Comparison of ENCODE assay signal across 28 cellular contexts in genomic region chr6:170285482-170285881, GRCh38. TPM values are rescaled to one million over a fixed set of nuclear protein-coding genes. Genes with fewer than 3 reads are reported as not detected.
A peak's percentile ranks its signal among the peaks of the same experiment; 100 is the strongest.
DNase-seq lines count a peak whose midpoint lies in the region; ATAC-seq and TF ChIP-seq lines count a peak whose summit lies in the region.
"Had no signal": no experiment of that assay in that cellular context is flagged by ENCODE, and none has a peak within 500 bp of the region (broad histone marks: within the 10 kb centered on the region; RNA-seq: fewer than 3 reads in every experiment).

No MANE protein-coding gene starts in this region.

- intact Hi-C loops in natural killer cell (cut with micrococcal nuclease) = no loop called here
- intact Hi-C loops in upper lobe of right lung (cut with DNase I) = no loop called here

- TF ChIP-seq CTCF in natural killer cell (IDR thresholded peaks at IDR 0.05) (no peak), nephron progenitor cell (IDR thresholded peaks at IDR 0.05) (no peak), upper lobe of right lung (IDR thresholded peaks at IDR 0.05) (no peak)

- no peak for ATAC-seq in natural killer cell
- ATAC-seq in natural killer cell treated with Interleukin-12 subunit alpha and Interleukin-12 subunit beta and Interleukin-15 and Interleukin-18, amount 100 ng/mL, for 72 hours = no peak
- ATAC-seq in upper lobe of right lung = no peak
- ATAC-seq in GM18519 (IDR thresholded peaks at IDR 0.05; ENCODE audit: low FRiP score, unreplicated experiment) = no peak
- ATAC-seq: activated T-cell treated with anti-CD3 and anti-CD28 coated beads, Interleukin-2, amount 50 U/mL, for 72 hours; PC-3 had no signal

- H3K4me3 ChIP-seq in upper lobe of right lung (no peak overlapping the region), GM23248 (no peak overlapping the region), H7 (ENCODE audit: insufficient read depth, low read depth, low read length) (no peak overlapping the region)
- H3K4me3 ChIP-seq: breast epithelium, vagina had no signal

- H3K4me1 Mint-ChIP-seq in natural killer cell = peaks cover 20 to 29% of the 10 kb centered on the region in 2 donors
- peaks cover 16% of the 10 kb centered on the region in 2 donors for H3K4me1 Mint-ChIP-seq in natural killer cell treated with Interleukin-12 subunit alpha and Interleukin-12 subunit beta and Interleukin-15 and Interleukin-18, amount 100 ng/mL, for 72 hours (ENCODE audit: low read depth in 2 of 2)
- peaks cover 58% of the 10 kb centered on the region for H3K4me1 Mint-ChIP-seq in nephron progenitor cell

- H3K9ac ChIP-seq in GM23248 = no peak overlapping the region
- H3K9ac ChIP-seq: KMS-11 had no signal

- H3K27ac Mint-ChIP-seq in natural killer cell (no peak overlapping the region), nephron progenitor cell (no peak overlapping the region)
- no peak overlapping the region for H3K27ac Mint-ChIP-seq in natural killer cell treated with Interleukin-12 subunit alpha and Interleukin-12 subunit beta and Interleukin-15 and Interleukin-18, amount 100 ng/mL, for 72 hours
- H3K27ac Mint-ChIP-seq: activated CD4-positive, alpha-beta T cell treated with anti-CD3 and anti-CD28 coated beads, Interleukin-2, amount 10 ng/mL, durations not matched to agents 7 days and 5 days; activated naive CD4-positive, alpha-beta T cell treated with anti-CD3 and anti-CD28 coated beads for 36 hours; activated T-cell treated with anti-CD3 and anti-CD28 coated beads, Interleukin-2, amount 50 U/mL, for 72 hours; memory B cell had no signal

- H3K4me1 ChIP-seq in upper lobe of right lung (peaks cover 31% of the 10 kb centered on the region), GM23248 (ENCODE audit: insufficient read depth) (no peaks in the 10 kb centered on the region)

- H3K27me3 Mint-ChIP-seq in natural killer cell (ENCODE audit: low read depth in 2 of 2) = peaks cover 20 to 51% of the 10 kb centered on the region in 2 donors
- H3K27me3 Mint-ChIP-seq in natural killer cell treated with Interleukin-12 subunit alpha and Interleukin-12 subunit beta and Interleukin-15 and Interleukin-18, amount 100 ng/mL, for 72 hours = peaks cover 23 to 35% of the 10 kb centered on the region in 2 donors
- H3K27me3 Mint-ChIP-seq in nephron progenitor cell (ENCODE audit: low read depth, poor library complexity) = peaks cover 25% of the 10 kb centered on the region

- H2AFZ ChIP-seq in GM23248 = no peak overlapping the region

- DNase-seq in natural killer cell = peak; percentile 13
- DNase-seq in natural killer cell treated with Interleukin-12 subunit alpha and Interleukin-12 subunit beta and Interleukin-15 and Interleukin-18, amount 100 ng/mL, for 72 hours (ENCODE audit: low spot score) = no peak
- no peak for DNase-seq in nephron progenitor cell
- DNase-seq in upper lobe of right lung = peak; percentile 34
- no peak for DNase-seq in GM23248
- DNase-seq in H7 = no peak
- DNase-seq: activated CD4-positive, alpha-beta T cell treated with anti-CD3 and anti-CD28 coated beads, Interleukin-2, amount 10 ng/mL, durations not matched to agents 7 days and 5 days; activated naive CD4-positive, alpha-beta T cell treated with anti-CD3 and anti-CD28 coated beads for 36 hours; activated T-cell treated with anti-CD3 and anti-CD28 coated beads, Interleukin-2, amount 50 U/mL, for 72 hours; amniotic stem cell; Calu3; effector memory CD4-positive, alpha-beta T cell; foreskin fibroblast; MM.1S; NCI-H146; NCI-H510A treated with DMSO at 0.1 percent for 48 hours; PC-3; SIG-M5; stimulated activated CD4-positive, alpha-beta T cell treated with anti-CD3 and anti-CD28 coated beads, Interleukin-2, amount 100 ng/mL, for 48 hours; SW 1271 had no signal

- no peaks in the 10 kb centered on the region for H4K20me1 ChIP-seq in GM23248 (ENCODE audit: insufficient read depth)

- peaks cover 8% of the 10 kb centered on the region for H3K36me3 Mint-ChIP-seq in natural killer cell
- H3K36me3 Mint-ChIP-seq in natural killer cell treated with Interleukin-12 subunit alpha and Interleukin-12 subunit beta and Interleukin-15 and Interleukin-18, amount 100 ng/mL, for 72 hours = peaks cover 4% of the 10 kb centered on the region
- peaks cover 59% of the 10 kb centered on the region for H3K36me3 Mint-ChIP-seq in nephron progenitor cell (ENCODE audit: low read depth)
- H3K36me3 Mint-ChIP-seq: memory B cell had no signal

- H3K9me2 ChIP-seq in GM23248 (ENCODE audit: insufficient read depth) = no peaks in the 10 kb centered on the region

- no peaks in the 10 kb centered on the region for H3K79me2 ChIP-seq in GM23248 (ENCODE audit: insufficient read depth)

- H3K9me3 Mint-ChIP-seq in natural killer cell = no peaks in the 10 kb centered on the region
- H3K9me3 Mint-ChIP-seq in natural killer cell treated with Interleukin-12 subunit alpha and Interleukin-12 subunit beta and Interleukin-15 and Interleukin-18, amount 100 ng/mL, for 72 hours = no peaks in the 10 kb centered on the region
- no peaks in the 10 kb centered on the region for H3K9me3 Mint-ChIP-seq in nephron progenitor cell
- H3K9me3 Mint-ChIP-seq: activated CD4-positive, alpha-beta T cell treated with anti-CD3 and anti-CD28 coated beads, Interleukin-2, amount 10 ng/mL, durations not matched to agents 7 days and 5 days; activated naive CD4-positive, alpha-beta T cell treated with anti-CD3 and anti-CD28 coated beads for 36 hours; activated T-cell treated with anti-CD3 and anti-CD28 coated beads, Interleukin-2, amount 50 U/mL, for 72 hours; memory B cell had no signal

- peaks cover 32% of the 10 kb centered on the region for H3K27me3 ChIP-seq in upper lobe of right lung
- H3K27me3 ChIP-seq in GM23248 (replicated peaks; ENCODE audit: insufficient read depth) = 0 out of 2 replicates have a peak, but pooled peaks cover 3% of the 10 kb centered on the region
- peaks cover 46% of the 10 kb centered on the region for H3K27me3 ChIP-seq in H7 (ENCODE audit: control insufficient read depth, insufficient read depth, low read length)
- H3K27me3 ChIP-seq: breast epithelium, vagina had no signal

- 94 to 95% methylated on average over 5 of the region's 5 CpGs for WGBS in GM23248 (ENCODE audit: low coverage in 1 of 2, low lambda C conversion rate in 2 of 2, missing lambda C conversion rate in 2 of 2), 2 experiments

- H3K4me3 Mint-ChIP-seq in natural killer cell (no peak overlapping the region), nephron progenitor cell (peak overlapping the region; percentile 35)
- H3K4me3 Mint-ChIP-seq in natural killer cell treated with Interleukin-12 subunit alpha and Interleukin-12 subunit beta and Interleukin-15 and Interleukin-18, amount 100 ng/mL, for 72 hours = no peak overlapping the region
- H3K4me3 Mint-ChIP-seq: activated CD4-positive, alpha-beta T cell treated with anti-CD3 and anti-CD28 coated beads, Interleukin-2, amount 10 ng/mL, durations not matched to agents 7 days and 5 days; activated naive CD4-positive, alpha-beta T cell treated with anti-CD3 and anti-CD28 coated beads for 36 hours; activated T-cell treated with anti-CD3 and anti-CD28 coated beads, Interleukin-2, amount 50 U/mL, for 72 hours; memory B cell had no signal

- H3K27ac ChIP-seq in cingulate gyrus (ENCODE audit: low read depth, low read length) (peak overlapping the region; percentile 47), upper lobe of right lung (no peak overlapping the region), GM23248 (no peak overlapping the region)
- H3K27ac ChIP-seq: breast epithelium, C4-2B, KMS-11 had no signal

- H3K4me2 ChIP-seq in GM23248 (ENCODE audit: unreplicated experiment) = no peak overlapping the region
- H3K4me2 ChIP-seq: KMS-11 had no signal

- H3K36me3 ChIP-seq in upper lobe of right lung (peaks cover 26% of the 10 kb centered on the region), GM23248 (ENCODE audit: low read depth) (no peaks in the 10 kb centered on the region), H7 (replicated peaks; ENCODE audit: control insufficient read depth, insufficient read depth, low read length) (no peaks in the 10 kb centered on the region; the same call in 1 of the 2 replicates)
- H3K36me3 ChIP-seq: breast epithelium had no signal

- in situ Hi-C loops in GM23248 (cut with MboI) = no loop called here

- H3F3A ChIP-seq in GM23248 (ENCODE audit: insufficient read depth) = no peaks in the 10 kb centered on the region

- H3K9me3 ChIP-seq in upper lobe of right lung = no peaks in the 10 kb centered on the region
- no peaks in the 10 kb centered on the region for H3K9me3 ChIP-seq in GM23248 (ENCODE audit: low read depth)
- H3K9me3 ChIP-seq: breast epithelium, heart left ventricle, vagina had no signal

RNA-seq across cellular contexts. Expression of gene DLL1, which starts 5.4 kb away (rescaled TPM):
- total RNA-seq in natural killer cell (10 to 100 TPM in 1 of 3 donors, 1 to 10 TPM in 2; 4.3 to 16.9 (median 6.0) TPM), upper lobe of right lung (14.6 TPM)
- total RNA-seq in natural killer cell treated with Interleukin-12 subunit alpha and Interleukin-12 subunit beta and Interleukin-15 and Interleukin-18, amount 100 ng/mL, for 72 hours = under 1 TPM; 0.12 to 0.61 TPM
- 0.38 and 0.86 TPM in 2 replicates for total RNA-seq in GM23248 (2014; rRNA removed; shearing (Covaris generic))
- 0.30 and 0.68 TPM in 2 replicates for polyA plus RNA-seq in GM23248 (2016; fragmentation: Nextera tagmentation; extraction: Ambion mirVana)
- total RNA-seq in H7 (2014; rRNA removed; shearing (Covaris generic)) = 3.4 and 7.3 TPM in 2 replicates

RNA-seq across cellular contexts. Expression of gene FAM120B, which starts 21.1 kb away (rescaled TPM):
- total RNA-seq in natural killer cell = 10 to 100 TPM; 37.8 to 55.6 (median 39.9) TPM
- 10 to 100 TPM; 19.9 to 28.0 TPM for total RNA-seq in natural killer cell treated with Interleukin-12 subunit alpha and Interleukin-12 subunit beta and Interleukin-15 and Interleukin-18, amount 100 ng/mL, for 72 hours
- 26.1 TPM for total RNA-seq in upper lobe of right lung
- total RNA-seq in GM23248 (2014; rRNA removed; shearing (Covaris generic)) = 12.0 and 17.1 TPM in 2 replicates
- polyA plus RNA-seq in GM23248 (2016; fragmentation: Nextera tagmentation; extraction: Ambion mirVana) = 28.5 and 29.1 TPM in 2 replicates
- total RNA-seq in H7 (2014; rRNA removed; shearing (Covaris generic)) = 7.2 and 9.4 TPM in 2 replicates

Comparison
In these comparisons a context has a peak if more than half of its experiments do, and no peak if none do; other contexts are left out.
1. DNase-seq: peak in natural killer cell (single experiment) and upper lobe of right lung (single experiment); none in natural killer cell treated with Interleukin-12 subunit alpha and Interleukin-12 subunit beta and Interleukin-15 and Interleukin-18, amount 100 ng/mL, for 72 hours (single experiment), nephron progenitor cell (single experiment), GM23248 (single experiment) and H7 (single experiment).